Comparison of ENCODE assay signal across 9 cellular contexts in the genomic region with DNA sequence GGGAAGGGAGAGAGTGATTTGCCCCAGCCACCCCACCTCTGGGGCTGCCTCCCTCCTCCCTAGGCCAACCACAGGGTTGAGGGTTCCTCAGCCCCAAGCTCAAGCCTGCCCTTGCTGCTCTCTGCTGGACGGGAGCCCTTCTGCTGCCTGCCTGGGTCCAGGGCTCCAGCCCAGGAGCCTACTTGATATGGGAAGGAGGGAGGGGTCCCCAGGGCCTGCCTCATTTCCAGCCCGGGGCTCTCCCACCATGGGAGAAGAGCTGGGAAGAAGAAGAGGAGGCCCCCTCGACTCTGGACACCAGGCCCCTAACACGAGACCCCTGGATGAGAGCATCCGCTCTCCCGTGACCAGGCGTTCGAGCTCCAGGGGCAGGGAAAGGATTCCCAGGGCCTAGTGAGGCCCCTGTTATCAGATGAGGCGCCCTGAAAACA. TPM values are rescaled to one million over a fixed set of nuclear protein-coding genes. Genes with fewer than 3 reads are reported as not detected.
DNase-seq lines count a peak whose midpoint lies in the region; ATAC-seq, FAIRE-seq and TF ChIP-seq lines count a peak whose summit lies in the region.
"Had no signal": no experiment of that assay in that cellular context is flagged by ENCODE, and none has a peak within 500 bp of the region (broad histone marks: within the 10 kb centered on the region; RNA-seq: fewer than 3 reads in every experiment).

No MANE protein-coding gene starts in this region.

- no peaks in the 10 kb centered on the region for H4K20me1 ChIP-seq in PC-3 (ENCODE audit: low read length)

- H3K4me1 ChIP-seq in PC-3 (ENCODE audit: insufficient read depth, low read length) (peaks cover 27% of the 10 kb centered on the region), esophagus (ENCODE audit: control insufficient read depth in 2 of 2, insufficient read depth in 2 of 2, low read length in 1 of 2) (peaks cover 3 to 43% of the 10 kb centered on the region in 2 donors)

- TF ChIP-seq POLR2A in H54 (IDR thresholded peaks at IDR 0.05; ENCODE audit: low read depth, low read length) = no peak

- POLR2A ChIA-PET in BJ (lab: Charles Lee) (interaction anchor here (0.5 to 1.3 kb wide), 3 partner anchors 8 to 113 kb away, joined by 3 to 5 read pairs (median 4); no protein-coding TSS in a partner anchor), PC-3 (lab: Charles Lee; ENCODE audit: unreplicated experiment) (interaction anchor here (0.5 kb wide), 1 partner anchor 215 kb away, joined by 46 read pairs; no protein-coding TSS in a partner anchor)

- intact Hi-C loops in PC-3 (cut with micrococcal nuclease) = no loop called here

- ATAC-seq in PC-3 = peak; percentile 3; the same call in 1 of the 2 replicates
- no peak for ATAC-seq in natural killer cell treated with Interleukin-12 subunit alpha and Interleukin-12 subunit beta and Interleukin-15 and Interleukin-18, amount 100 ng/mL, for 72 hours

- DNase-seq in BJ (ENCODE audit: low read depth) (no peak), PC-3 (no peak), NCI-H146 treated with DMSO at 0.1 percent for 48 hours (lab: John Stamatoyannopoulos, UW; ENCODE audit: unreplicated experiment) (no peak), NOMO-1 (lab: John Stamatoyannopoulos, UW; ENCODE audit: unreplicated experiment in 2 of 2) (no peak), GM19240 (ENCODE audit: insufficient read length, low spot score) (no peak), H54 (ENCODE audit: insufficient read length, low spot score) (no peak)
- no peak for DNase-seq in natural killer cell treated with Interleukin-12 subunit alpha and Interleukin-12 subunit beta and Interleukin-15 and Interleukin-18, amount 100 ng/mL, for 72 hours (ENCODE audit: low spot score)

- no peak for FAIRE-seq in H54 (lab: Jason Lieb, UNC)

- no peaks in the 10 kb centered on the region for H3K27me3 Mint-ChIP-seq in natural killer cell treated with Interleukin-12 subunit alpha and Interleukin-12 subunit beta and Interleukin-15 and Interleukin-18, amount 100 ng/mL, for 72 hours

- no peaks in the 10 kb centered on the region for H3K9me2 ChIP-seq in PC-3 (replicated peaks; ENCODE audit: low read length)

- no peaks in the 10 kb centered on the region for H3F3A ChIP-seq in PC-3 (ENCODE audit: low read length, unreplicated experiment)

- no peaks in the 10 kb centered on the region for H3K36me3 Mint-ChIP-seq in natural killer cell treated with Interleukin-12 subunit alpha and Interleukin-12 subunit beta and Interleukin-15 and Interleukin-18, amount 100 ng/mL, for 72 hours

- peaks cover 16 to 23% of the 10 kb centered on the region in 2 donors for H3K4me1 Mint-ChIP-seq in natural killer cell treated with Interleukin-12 subunit alpha and Interleukin-12 subunit beta and Interleukin-15 and Interleukin-18, amount 100 ng/mL, for 72 hours (ENCODE audit: low read depth in 2 of 2)

- H3K79me2 ChIP-seq in PC-3 (ENCODE audit: low read length) = no peaks in the 10 kb centered on the region

- 58 to 67% methylated on average over 9 of the region's 9 CpGs for WGBS in esophagus, 2 donors

- no peaks in the 10 kb centered on the region for H3K9me3 Mint-ChIP-seq in natural killer cell treated with Interleukin-12 subunit alpha and Interleukin-12 subunit beta and Interleukin-15 and Interleukin-18, amount 100 ng/mL, for 72 hours

- no peak overlapping the region for H3K27ac ChIP-seq in PC-3 (ENCODE audit: low read length)
- H3K27ac ChIP-seq in esophagus (ENCODE audit: low read depth in 2 of 2, low read length in 1 of 2) = peak overlapping the region; percentile 92 to 93
- H3K27ac ChIP-seq: VCaP had no signal

- no TSS peak for BruUV-seq in PC-3 (replicated peaks; lab: Mats Ljungman, UMichigan)

- peak overlapping the region; percentile 78 for H3K4me3 Mint-ChIP-seq in natural killer cell treated with Interleukin-12 subunit alpha and Interleukin-12 subunit beta and Interleukin-15 and Interleukin-18, amount 100 ng/mL, for 72 hours

- no peaks in the 10 kb centered on the region for H3K9me3 ChIP-seq in PC-3 (ENCODE audit: low read length)
- no peaks in the 10 kb centered on the region for H3K9me3 ChIP-seq in esophagus (ENCODE audit: control insufficient read depth in 2 of 2, insufficient read depth in 1 of 2, low read depth in 1 of 2, low read length in 1 of 2)

- H3K27ac Mint-ChIP-seq in natural killer cell treated with Interleukin-12 subunit alpha and Interleukin-12 subunit beta and Interleukin-15 and Interleukin-18, amount 100 ng/mL, for 72 hours = peak overlapping the region; percentile 47 to 66

- H3K4me3 ChIP-seq in BJ (ENCODE audit: low read depth, low read length) (peak overlapping the region; percentile 69), PC-3 (ENCODE audit: low read length) (no peak overlapping the region), esophagus (ENCODE audit: low read depth in 1 of 2, low read length in 2 of 2) (peak overlapping the region; percentile 56 to 71)

- 0 out of 2 replicates have a peak, but pooled peaks have one; percentile 8 for TF ChIP-seq CTCF in BJ (IDR thresholded peaks at IDR 0.05; ENCODE audit: insufficient read depth, low read depth, low read length)
- no peak for TF ChIP-seq CTCF in PC-3 (conservative IDR thresholded peaks at IDR 0.05; ENCODE audit: low read depth, low read length)

- H3K4me2 ChIP-seq in PC-3 (ENCODE audit: low read length) = no peak overlapping the region; the same call in 1 of the 2 replicates

- H3K36me3 ChIP-seq in BJ (ENCODE audit: control insufficient read depth, insufficient read depth, low read length) = no peaks in the 10 kb centered on the region
- no peaks in the 10 kb centered on the region for H3K36me3 ChIP-seq in PC-3 (ENCODE audit: low read depth, low read length)
- H3K36me3 ChIP-seq in esophagus (ENCODE audit: control insufficient read depth in 2 of 2, insufficient read depth in 2 of 2, low read length in 1 of 2) = no peaks in the 10 kb centered on the region

- no peak overlapping the region; the same call in 1 of the 2 replicates for H2AFZ ChIP-seq in PC-3 (ENCODE audit: low read length)

- CTCF ChIA-PET in BJ (lab: Yijun Ruan, JAX) = interaction anchor here (1.0 to 1.4 kb wide), 8 partner anchors 9 to 43 kb away, joined by 3 to 6 read pairs (median 4); a partner anchor contains a TSS
- CTCF ChIA-PET in PC-3 (lab: Charles Lee) = interaction anchor here (0.5 kb wide), 1 partner anchor 512 kb away, joined by 7 read pairs; no protein-coding TSS in a partner anchor

- H3K27me3 ChIP-seq in BJ (ENCODE audit: control insufficient read depth, insufficient read depth, low read length) = no peaks in the 10 kb centered on the region
- no peaks in the 10 kb centered on the region for H3K27me3 ChIP-seq in PC-3 (ENCODE audit: low read length)
- H3K27me3 ChIP-seq in esophagus (ENCODE audit: control insufficient read depth in 1 of 2, insufficient read depth in 2 of 2, low read length in 2 of 2) = no peaks in the 10 kb centered on the region

- H3K9ac ChIP-seq in PC-3 (ENCODE audit: low read length) = no peak overlapping the region

RNA-seq across cellular contexts. Expression of a gene that starts 0.7 kb away (rescaled TPM):
- polyA plus RNA-seq in BJ (2011; rRNA removed) (8.7 and 18.3 TPM in 2 replicates), esophagus (1 to 10 TPM; 8.7 to 10.0 TPM)
- polyA minus RNA-seq in BJ (2011; rRNA and poly(A)+ RNA removed) = 12.5 and 12.8 TPM in 2 replicates
- 1.2 and 1.6 TPM in 2 replicates for total RNA-seq in PC-3 (2014; rRNA removed)
- total RNA-seq in natural killer cell treated with Interleukin-12 subunit alpha and Interleukin-12 subunit beta and Interleukin-15 and Interleukin-18, amount 100 ng/mL, for 72 hours = 1 to 10 TPM; 4.6 TPM

RNA-seq across cellular contexts. Expression of a gene that starts 21.3 kb away (rescaled TPM):
- polyA plus RNA-seq in BJ (2011; rRNA removed) = 5.7 and 6.9 TPM in 2 replicates
- 7.5 and 7.8 TPM in 2 replicates for polyA minus RNA-seq in BJ (2011; rRNA and poly(A)+ RNA removed)
- total RNA-seq in PC-3 (2014; rRNA removed) = 17.0 and 17.3 TPM in 2 replicates
- 1 to 10 TPM; 6.3 to 7.0 TPM for polyA plus RNA-seq in esophagus
- total RNA-seq in natural killer cell treated with Interleukin-12 subunit alpha and Interleukin-12 subunit beta and Interleukin-15 and Interleukin-18, amount 100 ng/mL, for 72 hours = 10 to 100 TPM; 13.3 to 13.7 TPM

RNA-seq across cellular contexts. Expression of a gene that starts 41.5 kb away (rescaled TPM):
- polyA plus RNA-seq in BJ (2011; rRNA removed) (23.5 and 28.0 TPM in 2 replicates), esophagus (10 to 100 TPM in 1 of 2 donors, 1 to 10 TPM in 1; 10.0 to 11.5 TPM)
- polyA minus RNA-seq in BJ (2011; rRNA and poly(A)+ RNA removed) = 11.1 and 17.3 TPM in 2 replicates
- total RNA-seq in PC-3 (2014; rRNA removed) = 23.8 and 28.0 TPM in 2 replicates
- 10 to 100 TPM; 20.0 to 20.1 TPM for total RNA-seq in natural killer cell treated with Interleukin-12 subunit alpha and Interleukin-12 subunit beta and Interleukin-15 and Interleukin-18, amount 100 ng/mL, for 72 hours

RNA-seq across cellular contexts. Expression of a gene that starts 41.7 kb away (rescaled TPM):
- polyA plus RNA-seq in BJ (2011; rRNA removed) = 160 and 304 TPM in 2 replicates
- polyA minus RNA-seq in BJ (2011; rRNA and poly(A)+ RNA removed) = 71.0 and 110 TPM in 2 replicates
- 361 and 374 TPM in 2 replicates for total RNA-seq in PC-3 (2014; rRNA removed)
- 100 to 1,000 TPM; 465 to 697 TPM for polyA plus RNA-seq in esophagus
- total RNA-seq in natural killer cell treated with Interleukin-12 subunit alpha and Interleukin-12 subunit beta and Interleukin-15 and Interleukin-18, amount 100 ng/mL, for 72 hours = 100 to 1,000 TPM; 153 to 187 TPM

RNA-seq across cellular contexts. Expression of a gene that starts 43.1 kb away (rescaled TPM):
- polyA plus RNA-seq in BJ (2011; rRNA removed) (38.3 and 61.8 TPM in 2 replicates), esophagus (10 to 100 TPM; 64.2 to 79.0 TPM)
- polyA minus RNA-seq in BJ (2011; rRNA and poly(A)+ RNA removed) = 13.7 and 21.7 TPM in 2 replicates
- total RNA-seq in PC-3 (2014; rRNA removed) = 116 and 131 TPM in 2 replicates
- 10 to 100 TPM; 76.9 to 87.9 TPM for total RNA-seq in natural killer cell treated with Interleukin-12 subunit alpha and Interleukin-12 subunit beta and Interleukin-15 and Interleukin-18, amount 100 ng/mL, for 72 hours
